In the genomic region with DNA sequence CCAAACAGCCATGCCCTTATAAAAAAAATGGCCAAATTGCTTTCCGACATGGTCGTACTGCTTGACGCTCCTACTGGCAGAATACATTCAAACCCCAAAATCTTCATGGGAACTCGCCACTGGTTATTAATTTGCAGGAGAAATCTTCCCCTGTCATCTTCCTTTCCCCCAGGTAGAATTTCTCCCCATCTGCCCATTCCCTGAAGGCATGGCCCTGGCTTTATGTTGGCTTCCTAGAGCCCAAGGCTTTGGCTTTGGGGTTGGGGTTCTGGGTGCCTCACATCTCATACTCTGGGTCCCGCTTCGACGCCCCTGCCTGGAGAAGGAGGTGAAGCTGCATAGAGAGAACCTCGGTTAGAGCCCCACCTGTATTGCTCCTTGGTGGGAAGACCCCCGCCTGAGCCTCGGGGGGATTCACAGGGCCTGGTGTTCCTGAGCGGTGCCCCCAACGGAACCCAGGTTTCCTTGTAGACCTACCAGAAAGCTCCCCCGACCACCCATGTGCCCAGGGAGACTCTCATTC, we compare ENCODE assay signal across 24 cellular contexts. TPM values are rescaled to one million over a fixed set of nuclear protein-coding genes. Genes with fewer than 3 reads are reported as not detected.
"Had no signal": no experiment of that assay in that cellular context is flagged by ENCODE, and none has a peak within 500 bp of the region (broad histone marks: within the 10 kb centered on the region; RNA-seq: fewer than 3 reads in every experiment).

No MANE protein-coding gene starts in this region.

- H3K4me3 ChIP-seq: cardiac muscle cell, MG63, SK-N-MC had no signal

- H3K9me3 ChIP-seq: MG63 had no signal

- H3K27ac ChIP-seq: cardiac muscle cell, KMS-11, SK-N-MC had no signal

- DNase-seq: activated B cell treated with CpG ODN at 0.5 μM for 24 hours; activated CD4-positive, alpha-beta memory T cell treated with anti-CD3 and anti-CD28 coated beads for 36 hours; activated CD4-positive, alpha-beta T cell treated with anti-CD3 and anti-CD28 coated beads for 1 hour; activated CD4-positive, alpha-beta T cell treated with anti-CD3 and anti-CD28 coated beads, Interleukin-2, amount 10 ng/mL, durations not matched to agents 24 days and 14 days; activated CD8-positive, alpha-beta memory T cell treated with anti-CD3 and anti-CD28 coated beads for 24 hours; activated effector memory CD4-positive, alpha-beta T cell treated with anti-CD3 and anti-CD28 coated beads, Interleukin-2, amount 50 U/mL, for 16 hours; activated naive CD4-positive, alpha-beta T cell treated with anti-CD3 and anti-CD28 coated beads for 36 hours; activated T-cell treated with anti-CD3 and anti-CD28 coated beads, Interleukin-2, amount 50 U/mL, for 4 hours; amygdala; MV-4-11; NCI-H1105; NCI-H1436; NCI-H1694 treated with DMSO at 0.1 percent for 48 hours; T-cell; T-helper 2 cell; T1000 had no signal

- H3K9me3 Mint-ChIP-seq: activated naive CD4-positive, alpha-beta T cell treated with anti-CD3 and anti-CD28 coated beads for 36 hours; activated T-cell treated with anti-CD3 and anti-CD28 coated beads, Interleukin-2, amount 50 U/mL, for 4 hours had no signal

- H3K27ac Mint-ChIP-seq: activated B cell treated with CpG ODN at 0.5 μM for 24 hours; activated CD4-positive, alpha-beta memory T cell treated with anti-CD3 and anti-CD28 coated beads for 36 hours; activated CD4-positive, alpha-beta T cell treated with anti-CD3 and anti-CD28 coated beads, Interleukin-2, amount 10 ng/mL, durations not matched to agents 24 days and 14 days; activated naive CD4-positive, alpha-beta T cell treated with anti-CD3 and anti-CD28 coated beads for 36 hours; activated naive CD8-positive, alpha-beta T cell; T-cell had no signal

- H3K4me1 Mint-ChIP-seq: activated B cell treated with CpG ODN at 0.5 μM for 24 hours; activated CD4-positive, alpha-beta T cell treated with anti-CD3 and anti-CD28 coated beads, Interleukin-2, amount 10 ng/mL, durations not matched to agents 24 days and 14 days; T-cell had no signal

- H3K9ac ChIP-seq: KMS-11 had no signal

- H3K36me3 ChIP-seq: cardiac muscle cell, MG63 had no signal

- H3K4me3 Mint-ChIP-seq: activated B cell treated with CpG ODN at 0.5 μM for 24 hours; activated CD4-positive, alpha-beta memory T cell treated with anti-CD3 and anti-CD28 coated beads for 36 hours; activated CD4-positive, alpha-beta T cell treated with anti-CD3 and anti-CD28 coated beads, Interleukin-2, amount 10 ng/mL, durations not matched to agents 24 days and 14 days; activated naive CD4-positive, alpha-beta T cell treated with anti-CD3 and anti-CD28 coated beads for 36 hours; activated naive CD8-positive, alpha-beta T cell; activated T-cell treated with anti-CD3 and anti-CD28 coated beads, Interleukin-2, amount 50 U/mL, for 4 hours; brain; T-cell had no signal

- H3K36me3 Mint-ChIP-seq: activated CD4-positive, alpha-beta memory T cell treated with anti-CD3 and anti-CD28 coated beads for 36 hours; activated naive CD8-positive, alpha-beta T cell; brain; T-cell had no signal

- H3K4me2 ChIP-seq: KMS-11 had no signal

RNA-seq across cellular contexts. Expression of a gene that starts 8.6 kb away (rescaled TPM):
- total RNA-seq: activated B cell treated with CpG ODN at 0.5 μM for 24 hours; activated CD4-positive, alpha-beta memory T cell treated with anti-CD3 and anti-CD28 coated beads for 36 hours; activated CD4-positive, alpha-beta T cell treated with anti-CD3 and anti-CD28 coated beads, Interleukin-2, amount 10 ng/mL, durations not matched to agents 24 days and 14 days; activated naive CD4-positive, alpha-beta T cell treated with anti-CD3 and anti-CD28 coated beads for 36 hours; activated T-cell treated with anti-CD3 and anti-CD28 coated beads, Interleukin-2, amount 50 U/mL, for 4 hours; T-cell had no signal

RNA-seq across cellular contexts. Expression of a gene that starts 51.1 kb away (rescaled TPM):
- total RNA-seq: activated B cell treated with CpG ODN at 0.5 μM for 24 hours; activated CD4-positive, alpha-beta memory T cell treated with anti-CD3 and anti-CD28 coated beads for 36 hours; activated CD4-positive, alpha-beta T cell treated with anti-CD3 and anti-CD28 coated beads, Interleukin-2, amount 10 ng/mL, durations not matched to agents 24 days and 14 days; activated naive CD4-positive, alpha-beta T cell treated with anti-CD3 and anti-CD28 coated beads for 36 hours; activated T-cell treated with anti-CD3 and anti-CD28 coated beads, Interleukin-2, amount 50 U/mL, for 4 hours; astrocyte; cardiac muscle cell; Right ventricle myocardium inferior; T-cell had no signal
